In genomic region chr3:156641261-156641975, GRCh38 we compare ENCODE assay signal across 1 cellular context.
A peak's percentile ranks its signal among the peaks of the same experiment; 100 is the strongest.
TF ChIP-seq lines count a peak whose summit lies in the region.

No MANE protein-coding gene starts in this region.

TF ChIP-seq in SK-N-SH treated with all-trans-retinoic acid at 6 μM for 48 hours, 23 proteins besides CTCF, POLR2A, EP300 and RAD21 (continued from another document):
- TF ChIP-seq TSHZ2 (CRISPR knock-in tag; IDR thresholded peaks at IDR 0.05) (no peak), ISL1 (CRISPR knock-in tag; IDR thresholded peaks at IDR 0.05) (peak; percentile 47; the same call in 1 of the 2 replicates), POU6F1 (CRISPR knock-in tag; IDR thresholded peaks at IDR 0.05; ENCODE audit: borderline replicate concordance, low read depth) (no peak)
